ENCODE assay signal across 9 cellular contexts in genomic region chrX:22526339-22526738, GRCh38.
DNase-seq lines count a peak whose midpoint lies in the region; ATAC-seq and TF ChIP-seq lines count a peak whose summit lies in the region.
"Had no signal": no experiment of that assay in that cellular context is flagged by ENCODE, and none has a peak within 500 bp of the region (broad histone marks: within the 10 kb centered on the region; RNA-seq: fewer than 3 reads in every experiment).

No MANE protein-coding gene starts in this region.

- H3K4me3 Mint-ChIP-seq in mesothelial cell of epicardium = no peak overlapping the region

- no peak for TF ChIP-seq CTCF in mesothelial cell of epicardium (IDR thresholded peaks at IDR 0.05; ENCODE audit: unreplicated experiment)

- DNase-seq in EL = peak; percentile 77
- peak; percentile 66 for DNase-seq in dedifferentiated amniotic fluid mesenchymal stem cell (ENCODE audit: extremely low spot score)
- no peak for DNase-seq in epidermal melanocyte (ENCODE audit: insufficient read length, low spot score)
- DNase-seq in NCI-H774 (lab: John Stamatoyannopoulos, UW) = no peak
- no peak for DNase-seq in 8988T
- no peak for DNase-seq in mesothelial cell of epicardium (ENCODE audit: low spot score in 2 of 2, unreplicated experiment in 2 of 2)
- DNase-seq: T-helper 9 cell had no signal

- H3K4me1 Mint-ChIP-seq in mesothelial cell of epicardium = no peaks in the 10 kb centered on the region

- no peaks in the 10 kb centered on the region for H3K36me3 Mint-ChIP-seq in mesothelial cell of epicardium

- peak; percentile 99 for ATAC-seq in GM21528 (IDR thresholded peaks at IDR 0.05; ENCODE audit: low FRiP score, unreplicated experiment)
- ATAC-seq in HG03565 (IDR thresholded peaks at IDR 0.05; ENCODE audit: unreplicated experiment) = peak; percentile 98

- peaks cover 47% of the 10 kb centered on the region for H3K9me3 Mint-ChIP-seq in mesothelial cell of epicardium

- H3K27ac Mint-ChIP-seq in mesothelial cell of epicardium = no peak overlapping the region

- no peaks in the 10 kb centered on the region for H3K27me3 Mint-ChIP-seq in mesothelial cell of epicardium (ENCODE audit: low read depth)

Comparison
In these comparisons a context has a peak if more than half of its experiments do, and no peak if none do; other contexts are left out.
1. DNase-seq: peak in EL (single experiment) and dedifferentiated amniotic fluid mesenchymal stem cell (single experiment); none in epidermal melanocyte (single experiment), NCI-H774 (single experiment), 8988T (single experiment) and mesothelial cell of epicardium (0 of 2).